ENCODE assay signal across 13 cellular contexts in the genomic region with DNA sequence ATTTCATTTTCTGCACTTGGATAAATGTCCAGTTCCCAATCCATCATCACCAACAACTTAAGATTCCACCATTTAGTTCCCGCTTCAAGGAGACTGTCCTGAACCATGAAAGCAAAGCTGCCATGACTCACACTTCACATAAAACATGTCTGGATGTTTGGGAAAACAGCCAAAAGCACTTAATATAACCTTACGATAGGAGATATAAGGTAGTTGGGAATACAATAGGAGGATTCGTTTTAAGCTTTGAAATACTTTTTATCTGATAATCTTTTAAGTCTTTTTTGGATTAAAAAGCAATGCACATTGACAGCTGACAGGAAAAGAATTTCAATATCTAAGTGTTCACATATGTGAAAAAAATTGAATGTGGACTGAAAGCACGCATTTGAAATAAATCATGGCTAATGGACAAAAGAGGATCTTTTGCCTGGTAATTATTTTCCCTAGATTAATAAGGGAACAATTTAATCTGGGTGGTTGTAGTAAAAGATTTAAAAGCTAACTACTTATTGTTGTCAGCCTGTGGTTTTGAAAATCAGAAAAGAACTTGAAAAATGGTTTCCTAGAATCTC. TPM values are rescaled to one million over a fixed set of nuclear protein-coding genes. Genes with fewer than 3 reads are reported as not detected.
DNase-seq lines count a peak whose midpoint lies in the region; ATAC-seq and TF ChIP-seq lines count a peak whose summit lies in the region.
"Had no signal": no experiment of that assay in that cellular context is flagged by ENCODE, and none has a peak within 500 bp of the region (broad histone marks: within the 10 kb centered on the region; RNA-seq: fewer than 3 reads in every experiment).

No MANE protein-coding gene starts in this region.

- no peaks in the 10 kb centered on the region for H3K36me3 Mint-ChIP-seq in endothelial cell (ENCODE audit: low read depth, unreplicated experiment)
- H3K36me3 Mint-ChIP-seq in activated naive CD4-positive, alpha-beta T cell treated with anti-CD3 and anti-CD28 coated beads for 36 hours (ENCODE audit: low read depth) = no peaks in the 10 kb centered on the region

- no peak overlapping the region for H3K4me3 Mint-ChIP-seq in endothelial cell (ENCODE audit: unreplicated experiment)
- H3K4me3 Mint-ChIP-seq in activated naive CD4-positive, alpha-beta T cell treated with anti-CD3 and anti-CD28 coated beads for 36 hours = no peak overlapping the region
- H3K4me3 Mint-ChIP-seq: T-helper 2 cell treated with Interferon-gamma antibody and Interleukin-4, amounts not matched to agents 5 μg/mL and 100 μg/mL, for 36 hours had no signal

- H3K27me3 Mint-ChIP-seq in endothelial cell (ENCODE audit: unreplicated experiment) = peaks cover 3% of the 10 kb centered on the region
- H3K27me3 Mint-ChIP-seq in activated naive CD4-positive, alpha-beta T cell treated with anti-CD3 and anti-CD28 coated beads for 36 hours (ENCODE audit: low read depth) = peaks cover 17% of the 10 kb centered on the region

- H2AFZ ChIP-seq in osteoblast (ENCODE audit: low read length) = no peak overlapping the region

- no peak overlapping the region for H3K27ac Mint-ChIP-seq in endothelial cell (ENCODE audit: unreplicated experiment)
- no peak overlapping the region for H3K27ac Mint-ChIP-seq in activated naive CD4-positive, alpha-beta T cell treated with anti-CD3 and anti-CD28 coated beads for 36 hours
- H3K27ac Mint-ChIP-seq: T-helper 2 cell treated with Interferon-gamma antibody and Interleukin-4, amounts not matched to agents 5 μg/mL and 100 μg/mL, for 36 hours had no signal

- H3K4me3 ChIP-seq in ectodermal cell (ENCODE audit: insufficient read depth, low read depth, low read length) (no peak overlapping the region), osteoblast (ENCODE audit: insufficient read depth, low read length) (no peak overlapping the region)
- H3K4me3 ChIP-seq: thoracic aorta had no signal

- H3K27me3 ChIP-seq in ectodermal cell (ENCODE audit: control insufficient read depth, insufficient read depth, low read length, poor library complexity, severe bottlenecking) = no peaks in the 10 kb centered on the region
- H3K27me3 ChIP-seq in osteoblast (ENCODE audit: insufficient read depth, low read length) = no peaks in the 10 kb centered on the region

- H3K4me1 ChIP-seq in ectodermal cell (ENCODE audit: control insufficient read depth, insufficient read depth, low read length) (no peaks in the 10 kb centered on the region), osteoblast (ENCODE audit: insufficient read depth, low read length) (peaks cover 67% of the 10 kb centered on the region)

- H3K9me3 Mint-ChIP-seq in endothelial cell (ENCODE audit: unreplicated experiment) = no peaks in the 10 kb centered on the region
- no peaks in the 10 kb centered on the region for H3K9me3 Mint-ChIP-seq in activated naive CD4-positive, alpha-beta T cell treated with anti-CD3 and anti-CD28 coated beads for 36 hours
- H3K9me3 Mint-ChIP-seq: T-helper 2 cell treated with Interferon-gamma antibody and Interleukin-4, amounts not matched to agents 5 μg/mL and 100 μg/mL, for 36 hours had no signal

- 90 to 93% methylated on average over 4 of the region's 4 CpGs for WGBS in ectodermal cell, 2 experiments

- peak overlapping the region; percentile 25 for H3K4me2 ChIP-seq in osteoblast (ENCODE audit: insufficient read depth, low read length)

- ATAC-seq in GM21825 (IDR thresholded peaks at IDR 0.05; ENCODE audit: unreplicated experiment) = no peak

- H4K20me1 ChIP-seq in osteoblast (ENCODE audit: insufficient read depth, low read length) = no peaks in the 10 kb centered on the region

- H3K36me3 ChIP-seq in ectodermal cell (ENCODE audit: control insufficient read depth, insufficient read depth, low read length) (no peaks in the 10 kb centered on the region), osteoblast (ENCODE audit: insufficient read depth, low read length) (no peaks in the 10 kb centered on the region)
- H3K36me3 ChIP-seq: thoracic aorta had no signal

- H3K27ac ChIP-seq in ectodermal cell (ENCODE audit: insufficient read depth, low read depth, low read length, poor library complexity, severe bottlenecking) = peak overlapping the region; percentile 16
- H3K27ac ChIP-seq in osteoblast (ENCODE audit: low read depth, low read length) = peak overlapping the region; percentile 78
- H3K27ac ChIP-seq: thoracic aorta had no signal

- peaks cover 7% of the 10 kb centered on the region for H3K4me1 Mint-ChIP-seq in endothelial cell (ENCODE audit: unreplicated experiment)
- no peaks in the 10 kb centered on the region for H3K4me1 Mint-ChIP-seq in activated naive CD4-positive, alpha-beta T cell treated with anti-CD3 and anti-CD28 coated beads for 36 hours (ENCODE audit: low read depth)

- DNase-seq in Caki2 (ENCODE audit: low read depth) = peak; percentile 66
- DNase-seq in M059J (ENCODE audit: low read depth) = peak; percentile 93
- DNase-seq in osteoblast (ENCODE audit: insufficient read length, low spot score, missing footprints) = no peak
- no peak for DNase-seq in endothelial cell (ENCODE audit: low spot score)
- no peak for DNase-seq in NCI-H128 (lab: John Stamatoyannopoulos, UW; ENCODE audit: unreplicated experiment)
- DNase-seq in activated naive CD4-positive, alpha-beta T cell treated with anti-CD3 and anti-CD28 coated beads for 36 hours = no peak
- DNase-seq: effector CD4-positive, alpha-beta T cell; NCI-H510A treated with DMSO at 0.1 percent for 48 hours; stimulated activated CD4-positive, alpha-beta T cell treated with anti-CD3 and anti-CD28 coated beads, Interleukin-4, amount 100 ng/mL, for 24 hours had no signal

- intact Hi-C loops in activated naive CD4-positive, alpha-beta T cell treated with anti-CD3 and anti-CD28 coated beads for 36 hours (cut with micrococcal nuclease) = no loop called here

- H3K9me3 ChIP-seq in ectodermal cell (ENCODE audit: control insufficient read depth, low read length) (no peaks in the 10 kb centered on the region), osteoblast (ENCODE audit: low read depth, low read length) (no peaks in the 10 kb centered on the region)
- H3K9me3 ChIP-seq: thoracic aorta had no signal

- TF ChIP-seq CTCF in osteoblast (IDR thresholded peaks at IDR 0.05; ENCODE audit: extremely low read depth, low read depth, low read length) (no peak), endothelial cell (IDR thresholded peaks at IDR 0.05; ENCODE audit: unreplicated experiment) (no peak)

- in situ Hi-C loops in Caki2 (cut with HindIII; ENCODE audit: low pct_unique_long_range_greater_than_20kb, low sequenced_read_pairs) = no loop called here

- CTCF ChIA-PET in activated naive CD4-positive, alpha-beta T cell treated with anti-CD3 and anti-CD28 coated beads for 36 hours (lab: Charles Lee) = no interaction called here

- no peaks in the 10 kb centered on the region for H3K79me2 ChIP-seq in osteoblast (ENCODE audit: insufficient read depth, low read length)

RNA-seq across cellular contexts. Expression of a gene that starts 17.3 kb away (rescaled TPM):
- 298 and 340 TPM in 2 replicates for total RNA-seq in Caki2 (2014; rRNA removed; shearing (Covaris generic); ENCODE audit: low replicate concordance)
- 567 and 744 TPM in 2 replicates for total RNA-seq in M059J (2014; rRNA removed; shearing (Covaris generic))
- polyA plus RNA-seq in ectodermal cell (2013, experiment 1 of 4) = 19.4 TPM
- 14.7 TPM for polyA plus RNA-seq in ectodermal cell (2013, experiment 2 of 4)
- polyA plus RNA-seq in ectodermal cell (2013, experiment 3 of 4) = 20.0 TPM
- polyA plus RNA-seq in ectodermal cell (2013, experiment 4 of 4) = 19.0 TPM
- total RNA-seq in osteoblast (1,700 and 2,120 TPM in 2 replicates), endothelial cell (ENCODE audit: unreplicated experiment) (27.9 TPM)
- not detected for total RNA-seq in activated naive CD4-positive, alpha-beta T cell treated with anti-CD3 and anti-CD28 coated beads for 36 hours

RNA-seq across cellular contexts. Expression of a gene that starts 56.7 kb away (rescaled TPM):
- not detected in 2 replicates for total RNA-seq in Caki2 (2014; rRNA removed; shearing (Covaris generic); ENCODE audit: low replicate concordance)
- total RNA-seq in M059J (2014; rRNA removed; shearing (Covaris generic)) = not detected in 2 replicates
- not detected for polyA plus RNA-seq in ectodermal cell (2013, experiment 1 of 4)
- polyA plus RNA-seq in ectodermal cell (2013, experiment 2 of 4) = not detected
- polyA plus RNA-seq in ectodermal cell (2013, experiment 3 of 4) = not detected
- polyA plus RNA-seq in ectodermal cell (2013, experiment 4 of 4) = not detected
- total RNA-seq in osteoblast (not detected in 2 replicates), endothelial cell (ENCODE audit: unreplicated experiment) (not detected)
- not detected for total RNA-seq in activated naive CD4-positive, alpha-beta T cell treated with anti-CD3 and anti-CD28 coated beads for 36 hours
- total RNA-seq: thoracic aorta had no signal

Comparison
In these comparisons a context has a peak if more than half of its experiments do, and no peak if none do; other contexts are left out.
1. DNase-seq: peak in Caki2 (single experiment) and M059J (single experiment); none in osteoblast (single experiment), endothelial cell (single experiment), NCI-H128 (single experiment) and activated naive CD4-positive, alpha-beta T cell treated with anti-CD3 and anti-CD28 coated beads for 36 hours (single experiment).
2. RNA of a gene that starts 17.3 kb away (total RNA-seq): 1,700 to 2,120 TPM in osteoblast, 567 to 744 TPM in M059J, 298 to 340 TPM in Caki2 and 27.9 TPM in endothelial cell (single experiment); not detected in activated naive CD4-positive, alpha-beta T cell treated with anti-CD3 and anti-CD28 coated beads for 36 hours; every median in the first group is over 10 times any median in the second.